21 cellular contexts compared by ENCODE assay signal in genomic region chr10:87886635-87887034, GRCh38.
"Had no signal": no experiment of that assay in that cellular context is flagged by ENCODE, and none has a peak within 500 bp of the region (broad histone marks: within the 10 kb centered on the region; RNA-seq: fewer than 3 reads in every experiment).

No MANE protein-coding gene starts in this region.

- H3K4me3 Mint-ChIP-seq: activated B cell treated with CpG ODN at 0.5 μM for 24 hours; activated CD4-positive, alpha-beta T cell treated with anti-CD3 and anti-CD28 coated beads, Interleukin-2, amount 10 ng/mL, durations not matched to agents 24 days and 14 days; activated CD8-positive, alpha-beta T cell treated with anti-CD3 and anti-CD28 coated beads for 36 hours; activated naive CD4-positive, alpha-beta T cell treated with anti-CD3 and anti-CD28 coated beads, Interleukin-2, amount 10 ng/mL, durations not matched to agents 7 days and 5 days; activated naive CD8-positive, alpha-beta T cell treated with anti-CD3 and anti-CD28 coated beads for 36 hours; activated T-cell treated with anti-CD3 and anti-CD28 coated beads, Interleukin-2, amount 50 U/mL, for 72 hours; T-helper 1 cell treated with Interleukin-12 subunit alpha and Interleukin-12 subunit beta and Interleukin-4 antibody, amounts not matched to agents 30 μg/mL and 1 μg/mL, for 36 hours had no signal

- ATAC-seq: activated CD8-positive, alpha-beta T cell treated with anti-CD3 and anti-CD28 coated beads for 36 hours; activated T-cell treated with anti-CD3 and anti-CD28 coated beads, Interleukin-2, amount 50 U/mL, for 72 hours had no signal

- DNase-seq: activated B cell treated with CpG ODN at 0.5 μM for 24 hours; activated CD4-positive, alpha-beta T cell treated with anti-CD3 and anti-CD28 coated beads for 1 hour; activated CD4-positive, alpha-beta T cell treated with anti-CD3 and anti-CD28 coated beads, Interleukin-2, amount 10 ng/mL, durations not matched to agents 24 days and 14 days; activated CD8-positive, alpha-beta memory T cell treated with anti-CD3 and anti-CD28 coated beads, Interleukin-2, amount 50 U/mL, for 4 hours; activated CD8-positive, alpha-beta T cell treated with anti-CD3 and anti-CD28 coated beads for 36 hours; activated gamma-delta T cell treated with Interleukin-2 at 50 U/mL for 16 hours; activated naive CD4-positive, alpha-beta T cell treated with anti-CD3 and anti-CD28 coated beads, Interleukin-2, amount 10 ng/mL, durations not matched to agents 7 days and 5 days; activated naive CD8-positive, alpha-beta T cell treated with anti-CD3 and anti-CD28 coated beads for 36 hours; activated T-cell treated with anti-CD3 and anti-CD28 coated beads, Interleukin-2, amount 50 U/mL, for 72 hours; Karpas-422; NCI-H1105 treated with DMSO at 0.1 percent for 48 hours; NCI-H1436 treated with DMSO at 0.1 percent for 48 hours; NCI-H187 treated with DMSO at 0.1 percent for 48 hours; NCI-H2081 treated with DMSO at 0.1 percent for 48 hours; NCI-H446; NCI-H524; Peyer's patch; Right ventricle myocardium superior; SJCRH30 had no signal

- H3K27me3 Mint-ChIP-seq: activated B cell treated with CpG ODN at 0.5 μM for 24 hours; activated CD4-positive, alpha-beta T cell treated with anti-CD3 and anti-CD28 coated beads, Interleukin-2, amount 10 ng/mL, durations not matched to agents 24 days and 14 days; activated CD8-positive, alpha-beta T cell treated with anti-CD3 and anti-CD28 coated beads for 36 hours; activated naive CD4-positive, alpha-beta T cell treated with anti-CD3 and anti-CD28 coated beads, Interleukin-2, amount 10 ng/mL, durations not matched to agents 7 days and 5 days; activated naive CD8-positive, alpha-beta T cell treated with anti-CD3 and anti-CD28 coated beads for 36 hours had no signal

- H3K27ac Mint-ChIP-seq: activated B cell treated with CpG ODN at 0.5 μM for 24 hours; activated CD4-positive, alpha-beta T cell treated with anti-CD3 and anti-CD28 coated beads, Interleukin-2, amount 10 ng/mL, durations not matched to agents 24 days and 14 days; activated CD8-positive, alpha-beta T cell treated with anti-CD3 and anti-CD28 coated beads for 36 hours; activated naive CD4-positive, alpha-beta T cell treated with anti-CD3 and anti-CD28 coated beads, Interleukin-2, amount 10 ng/mL, durations not matched to agents 7 days and 5 days; activated naive CD8-positive, alpha-beta T cell treated with anti-CD3 and anti-CD28 coated beads for 36 hours; activated T-cell treated with anti-CD3 and anti-CD28 coated beads, Interleukin-2, amount 50 U/mL, for 72 hours; activated T-helper 2 cell treated with anti-CD3 and anti-CD28 coated beads, Interferon-gamma antibody, Interleukin-2, Interleukin-4, amounts not matched to agents 10 μg/mL and 5 μg/mL and 100 μg/mL, durations not matched to agents 14 hours and 24 hours and 36 hours; T-helper 1 cell treated with Interleukin-12 subunit alpha and Interleukin-12 subunit beta and Interleukin-4 antibody, amounts not matched to agents 30 μg/mL and 1 μg/mL, for 36 hours had no signal
